8 cellular contexts compared by ENCODE assay signal in genomic region chr3:48685293-48685602, GRCh38. TPM values are rescaled to one million over a fixed set of nuclear protein-coding genes. Genes with fewer than 3 reads are reported as not detected.
DNase-seq lines count a peak whose midpoint lies in the region; ATAC-seq and TF ChIP-seq lines count a peak whose summit lies in the region.

No MANE protein-coding gene starts in this region.

- TF ChIP-seq CTCF in LNCaP clone FGC (IDR thresholded peaks at IDR 0.05; ENCODE audit: control insufficient read depth, extremely low read depth, insufficient read depth): no peak
- no peak for TF ChIP-seq CTCF in neural cell (IDR thresholded peaks at IDR 0.05; ENCODE audit: poor library complexity, severe bottlenecking)

- peak overlapping the region; percentile 69 for H2AFZ ChIP-seq in neural cell (ENCODE audit: low read depth, low read length)

- no peaks in the 10 kb centered on the region for H3F3A ChIP-seq in neural cell (ENCODE audit: insufficient read depth, low read length, poor library complexity, severe bottlenecking)

- H3K36me3 ChIP-seq in BLaER1: peaks cover 65% of the 10 kb centered on the region
- peaks cover 56% of the 10 kb centered on the region for H3K36me3 ChIP-seq in ectodermal cell (ENCODE audit: control insufficient read depth, insufficient read depth, low read length)
- peaks cover 8% of the 10 kb centered on the region for H3K36me3 ChIP-seq in neural cell (ENCODE audit: insufficient read depth, low read length)

- WGBS in ectodermal cell, 2 experiments: 9 to 10% methylated on average over 13 of the region's 13 CpGs

- no peak for TF ChIP-seq EP300 in neural cell (conservative IDR thresholded peaks at IDR 0.05; ENCODE audit: poor library complexity, severe bottlenecking)

- H3K27me3 ChIP-seq in BLaER1 (no peaks in the 10 kb centered on the region), ectodermal cell (ENCODE audit: control insufficient read depth, insufficient read depth, low read length, poor library complexity, severe bottlenecking) (no peaks in the 10 kb centered on the region), neural cell (ENCODE audit: insufficient read depth, low read depth, low read length) (no peaks in the 10 kb centered on the region)

- no peak for TF ChIP-seq RAD21 in neural cell (conservative IDR thresholded peaks at IDR 0.05)

- H3K9ac ChIP-seq in BLaER1 (peak overlapping the region; percentile 87), neural cell (ENCODE audit: low read length) (peak overlapping the region; percentile 88)

- H3K4me1 ChIP-seq in BLaER1 (peaks cover 50% of the 10 kb centered on the region), ectodermal cell (ENCODE audit: control insufficient read depth, insufficient read depth, low read length) (peaks cover 8% of the 10 kb centered on the region)

- peak overlapping the region; percentile 89 for H3K4me3 ChIP-seq in BLaER1
- H3K4me3 ChIP-seq in LNCaP clone FGC (ENCODE audit: low read depth, low read length): peak overlapping the region; percentile 98
- H3K4me3 ChIP-seq in ectodermal cell (ENCODE audit: insufficient read depth, low read depth, low read length): peak overlapping the region; percentile 66
- H3K4me3 ChIP-seq in neural cell (ENCODE audit: low read length): peak overlapping the region; percentile 92

- peak overlapping the region; percentile 86 for H3K27ac ChIP-seq in BLaER1
- no peak overlapping the region for H3K27ac ChIP-seq in ectodermal cell (ENCODE audit: insufficient read depth, low read depth, low read length, poor library complexity, severe bottlenecking)
- H3K27ac ChIP-seq in neural cell (ENCODE audit: low read length): peak overlapping the region; percentile 79

- ATAC-seq in HG03135 (IDR thresholded peaks at IDR 0.05; ENCODE audit: unreplicated experiment): no peak

- H3K9me2 ChIP-seq in neural cell (ENCODE audit: insufficient read depth, low read length): no peaks in the 10 kb centered on the region

- DNase-seq in LNCaP clone FGC (ENCODE audit: low read depth) (no peak), NCI-H2171 treated with DMSO at 0.1 percent for 48 hours (lab: John Stamatoyannopoulos, UW) (no peak), ecto neural progenitor cell (ENCODE audit: low spot score) (no peak), RPMI8226 (no peak)

- H4K20me1 ChIP-seq in BLaER1: peaks cover 66% of the 10 kb centered on the region
- peaks cover 16% of the 10 kb centered on the region for H4K20me1 ChIP-seq in neural cell (ENCODE audit: insufficient read depth)

- H3K9me3 ChIP-seq in BLaER1: no peaks in the 10 kb centered on the region
- no peaks in the 10 kb centered on the region for H3K9me3 ChIP-seq in ectodermal cell (ENCODE audit: control insufficient read depth, low read length)
- H3K9me3 ChIP-seq in neural cell (ENCODE audit: low read length): no peaks in the 10 kb centered on the region

- peaks cover 11% of the 10 kb centered on the region for H3K79me2 ChIP-seq in neural cell (replicated peaks; ENCODE audit: insufficient read depth, low read length)

- H3K4me2 ChIP-seq in BLaER1 (peak overlapping the region; percentile 97), neural cell (ENCODE audit: low read length) (peak overlapping the region; percentile 65)

TF ChIP-seq in neural cell, 6 proteins besides CTCF, POLR2A, EP300 and RAD21:
- TF ChIP-seq POLR2AphosphoS5 (IDR thresholded peaks at IDR 0.05) (no peak), TAF1 (IDR thresholded peaks at IDR 0.05; ENCODE audit: low read depth) (no peak), MXI1 (conservative IDR thresholded peaks at IDR 0.05; ENCODE audit: poor library complexity, severe bottlenecking) (no peak), EZH2 (IDR thresholded peaks at IDR 0.05; ENCODE audit: borderline replicate concordance, insufficient read depth, low read length, poor library complexity, severe bottlenecking) (no peak), SMC3 (conservative IDR thresholded peaks at IDR 0.05; ENCODE audit: poor library complexity) (no peak)
- TF ChIP-seq, protein P1, sequence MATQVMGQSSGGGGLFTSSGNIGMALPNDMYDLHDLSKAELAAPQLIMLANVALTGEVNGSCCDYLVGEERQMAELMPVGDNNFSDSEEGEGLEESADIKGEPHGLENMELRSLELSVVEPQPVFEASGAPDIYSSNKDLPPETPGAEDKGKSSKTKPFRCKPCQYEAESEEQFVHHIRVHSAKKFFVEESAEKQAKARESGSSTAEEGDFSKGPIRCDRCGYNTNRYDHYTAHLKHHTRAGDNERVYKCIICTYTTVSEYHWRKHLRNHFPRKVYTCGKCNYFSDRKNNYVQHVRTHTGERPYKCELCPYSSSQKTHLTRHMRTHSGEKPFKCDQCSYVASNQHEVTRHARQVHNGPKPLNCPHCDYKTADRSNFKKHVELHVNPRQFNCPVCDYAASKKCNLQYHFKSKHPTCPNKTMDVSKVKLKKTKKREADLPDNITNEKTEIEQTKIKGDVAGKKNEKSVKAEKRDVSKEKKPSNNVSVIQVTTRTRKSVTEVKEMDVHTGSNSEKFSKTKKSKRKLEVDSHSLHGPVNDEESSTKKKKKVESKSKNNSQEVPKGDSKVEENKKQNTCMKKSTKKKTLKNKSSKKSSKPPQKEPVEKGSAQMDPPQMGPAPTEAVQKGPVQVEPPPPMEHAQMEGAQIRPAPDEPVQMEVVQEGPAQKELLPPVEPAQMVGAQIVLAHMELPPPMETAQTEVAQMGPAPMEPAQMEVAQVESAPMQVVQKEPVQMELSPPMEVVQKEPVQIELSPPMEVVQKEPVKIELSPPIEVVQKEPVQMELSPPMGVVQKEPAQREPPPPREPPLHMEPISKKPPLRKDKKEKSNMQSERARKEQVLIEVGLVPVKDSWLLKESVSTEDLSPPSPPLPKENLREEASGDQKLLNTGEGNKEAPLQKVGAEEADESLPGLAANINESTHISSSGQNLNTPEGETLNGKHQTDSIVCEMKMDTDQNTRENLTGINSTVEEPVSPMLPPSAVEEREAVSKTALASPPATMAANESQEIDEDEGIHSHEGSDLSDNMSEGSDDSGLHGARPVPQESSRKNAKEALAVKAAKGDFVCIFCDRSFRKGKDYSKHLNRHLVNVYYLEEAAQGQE (IDR thresholded peaks at IDR 0.05; ENCODE audit: borderline replicate concordance): no peak
TF ChIP-seq in neural cell: peak in this region for 0.

RNA-seq across cellular contexts. Expression of gene NCKIPSD, which starts 0.5 kb away (rescaled TPM):
- polyA plus RNA-seq in ectodermal cell (2013, experiment 1 of 4): 39.5 TPM
- 37.0 TPM for polyA plus RNA-seq in ectodermal cell (2013, experiment 2 of 4)
- polyA plus RNA-seq in ectodermal cell (2013, experiment 3 of 4): 38.5 TPM
- polyA plus RNA-seq in ectodermal cell (2013, experiment 4 of 4): 36.1 TPM
- 19.0 and 29.3 TPM in 2 replicates for polyA plus RNA-seq in neural cell
- 11.0 and 16.6 TPM in 2 replicates for polyA minus RNA-seq in neural cell

RNA-seq across cellular contexts. Expression of gene CELSR3, which starts 22.6 kb away (rescaled TPM):
- polyA plus RNA-seq in ectodermal cell (2013, experiment 1 of 4): 26.0 TPM
- polyA plus RNA-seq in ectodermal cell (2013, experiment 2 of 4): 29.7 TPM
- polyA plus RNA-seq in ectodermal cell (2013, experiment 3 of 4): 18.8 TPM
- polyA plus RNA-seq in ectodermal cell (2013, experiment 4 of 4): 24.8 TPM
- 54.9 and 65.5 TPM in 2 replicates for polyA plus RNA-seq in neural cell
- 104 and 118 TPM in 2 replicates for polyA minus RNA-seq in neural cell

RNA-seq across cellular contexts. Expression of gene IP6K2, which starts 31.8 kb away (rescaled TPM):
- 192 TPM for polyA plus RNA-seq in ectodermal cell (2013, experiment 1 of 4)
- polyA plus RNA-seq in ectodermal cell (2013, experiment 2 of 4): 190 TPM
- 178 TPM for polyA plus RNA-seq in ectodermal cell (2013, experiment 3 of 4)
- polyA plus RNA-seq in ectodermal cell (2013, experiment 4 of 4): 214 TPM
- 451 and 480 TPM in 2 replicates for polyA plus RNA-seq in neural cell
- polyA minus RNA-seq in neural cell: 255 and 266 TPM in 2 replicates

RNA-seq across cellular contexts. Expression of gene SLC26A6, which starts 50.0 kb away (rescaled TPM):
- 53.9 TPM for polyA plus RNA-seq in ectodermal cell (2013, experiment 1 of 4)
- 53.0 TPM for polyA plus RNA-seq in ectodermal cell (2013, experiment 2 of 4)
- 44.9 TPM for polyA plus RNA-seq in ectodermal cell (2013, experiment 3 of 4)
- polyA plus RNA-seq in ectodermal cell (2013, experiment 4 of 4): 51.1 TPM
- polyA plus RNA-seq in neural cell: 23.6 and 25.7 TPM in 2 replicates
- 9.4 and 9.7 TPM in 2 replicates for polyA minus RNA-seq in neural cell
